ENCODE assay signal across 8 cellular contexts in genomic region chr3:21750831-21751391, GRCh38. TPM values are rescaled to one million over a fixed set of nuclear protein-coding genes. Genes with fewer than 3 reads are reported as not detected.
A peak's percentile ranks its signal among the peaks of the same experiment; 100 is the strongest.
DNase-seq lines count a peak whose midpoint lies in the region; ATAC-seq and TF ChIP-seq lines count a peak whose summit lies in the region.
"Had no signal": no experiment of that assay in that cellular context is flagged by ENCODE, and none has a peak within 500 bp of the region (broad histone marks: within the 10 kb centered on the region; RNA-seq: fewer than 3 reads in every experiment).

Gene ZNF385D (minus strand): TSS chr3:21751210. CDS start chr3:21750916, 294 bp downstream.

- H3K79me1 ChIP-seq in mesendoderm (ENCODE audit: low read length) = no peaks in the 10 kb centered on the region

- no peak within 1 kb of the TSS for H4K8ac ChIP-seq in mesendoderm (ENCODE audit: low read depth, low read length)

- no peak for ATAC-seq in HG03025 (IDR thresholded peaks at IDR 0.05; ENCODE audit: low FRiP score, unreplicated experiment)

- H3K27ac ChIP-seq in mesendoderm (ENCODE audit: low read depth, low read length) (no peak within 1 kb of the TSS), urinary bladder (ENCODE audit: low read depth) (no peak within 1 kb of the TSS)

- no peak within 1 kb of the TSS for H3K18ac ChIP-seq in mesendoderm (ENCODE audit: low read length)

- no peaks in the 10 kb centered on the region for H3K79me2 ChIP-seq in mesendoderm (ENCODE audit: control insufficient read depth, insufficient read depth, low read length)

- no peak within 1 kb of the TSS for H2BK5ac ChIP-seq in mesendoderm (ENCODE audit: low read length)

- H2BK120ac ChIP-seq in mesendoderm (ENCODE audit: low read depth, low read length) = no peak within 1 kb of the TSS

- peak within 1 kb of the TSS; percentile 92 for H3K56ac ChIP-seq in mesendoderm (ENCODE audit: low read length)

- no peaks in the 10 kb centered on the region for H3K36me3 ChIP-seq in mesendoderm (ENCODE audit: control insufficient read depth, insufficient read depth, low read length)
- no peaks in the 10 kb centered on the region for H3K36me3 ChIP-seq in urinary bladder (ENCODE audit: insufficient read depth)

- no peak within 1 kb of the TSS for H3K23ac ChIP-seq in mesendoderm (ENCODE audit: low read length)

- peak within 1 kb of the TSS; percentile 83 for H3K9ac ChIP-seq in mesendoderm (ENCODE audit: low read length)

- no peaks in the 10 kb centered on the region for H3K27me3 ChIP-seq in mesendoderm (ENCODE audit: insufficient read depth, low read length, poor library complexity)

- DNase-seq in NCI-H526 (lab: John Stamatoyannopoulos, UW) (peak; percentile 78 to 96), epithelial cell of esophagus (ENCODE audit: low read depth) (peak; percentile 33), mesendoderm (peak; percentile 97), NCI-H1694 (lab: John Stamatoyannopoulos, UW) (no peak), NCI-H187 (lab: John Stamatoyannopoulos, UW) (no peak)
- DNase-seq: activated T-cell treated with anti-CD3 and anti-CD28 coated beads for 4 hours had no signal

- no peak within 1 kb of the TSS for H4K5ac ChIP-seq in mesendoderm (ENCODE audit: low read length)

- H2BK15ac ChIP-seq in mesendoderm (replicated peaks; ENCODE audit: low read depth) = no peak within 1 kb of the TSS

- WGBS in mesendoderm (ENCODE audit: extremely low coverage, insufficient coverage, low lambda C conversion rate) = no CpG with 5 or more reads among the region's 31 CpGs
- WGBS in urinary bladder = 2% methylated on average over 31 of the region's 31 CpGs

- no peak for TF ChIP-seq CTCF in epithelial cell of esophagus (IDR thresholded peaks at IDR 0.05; ENCODE audit: insufficient read depth, low read depth, low read length, missing control alignments)

- no peak within 1 kb of the TSS for H2AK5ac ChIP-seq in mesendoderm (ENCODE audit: low read length)

- no peak within 1 kb of the TSS for H3K4ac ChIP-seq in mesendoderm (ENCODE audit: low read depth, low read length)

- peak within 1 kb of the TSS; percentile 88 for H3K4me2 ChIP-seq in mesendoderm (ENCODE audit: low read length)

- H3K4me1 ChIP-seq in mesendoderm (ENCODE audit: control insufficient read depth, low read depth, low read length) (peaks cover 2% of the 10 kb centered on the region), urinary bladder (ENCODE audit: insufficient read depth) (no peaks in the 10 kb centered on the region)

- peak within 1 kb of the TSS; percentile 23 for H3K4me3 ChIP-seq in epithelial cell of esophagus (ENCODE audit: low read length)
- H3K4me3 ChIP-seq in mesendoderm (ENCODE audit: low read length) = peak within 1 kb of the TSS; percentile 81
- H3K4me3 ChIP-seq in urinary bladder (ENCODE audit: low read depth, low read length) = peak within 1 kb of the TSS; percentile 30

RNA-seq across cellular contexts. Expression of gene ZNF385D, which starts in this region (rescaled TPM):
- polyA plus RNA-seq in mesendoderm (2013, experiment 1 of 2) = 9.2 TPM
- 9.1 TPM for polyA plus RNA-seq in mesendoderm (2013, experiment 2 of 2)
- total RNA-seq in urinary bladder = 46.2 TPM
- polyA plus RNA-seq in urinary bladder = 2.4 TPM

Comparison
In these comparisons a context has a peak if more than half of its experiments do, and no peak if none do; other contexts are left out.
1. DNase-seq: peak in NCI-H526 (2 of 2), epithelial cell of esophagus (single experiment) and mesendoderm (single experiment); none in NCI-H1694 (single experiment) and NCI-H187 (0 of 2).
2. H3K4me3 ChIP-seq: peak in every context shown above with its lines; median percentile 81 in mesendoderm; 30 in urinary bladder; 23 in epithelial cell of esophagus.